ENCODE assay signal across 8 cellular contexts in the genomic region with DNA sequence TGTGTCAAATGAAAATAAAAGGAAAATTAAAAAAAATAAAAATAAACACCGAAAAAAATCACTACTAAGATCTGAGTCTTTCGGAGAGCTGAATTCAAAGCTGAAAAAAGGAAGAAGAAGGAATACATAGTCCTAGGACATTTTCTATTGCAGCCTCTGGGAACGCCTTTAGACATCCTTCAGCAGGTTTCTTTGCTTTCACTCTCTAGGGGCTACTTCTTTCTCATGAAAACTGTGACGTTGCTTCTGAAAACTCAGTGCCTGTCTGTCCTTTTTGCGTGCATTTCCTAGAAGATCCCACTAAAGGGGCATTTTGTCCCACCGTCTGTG. TPM values are rescaled to one million over a fixed set of nuclear protein-coding genes. Genes with fewer than 3 reads are reported as not detected.
DNase-seq lines count a peak whose midpoint lies in the region; ATAC-seq and TF ChIP-seq lines count a peak whose summit lies in the region.

No MANE protein-coding gene starts in this region.

- H3K27me3 Mint-ChIP-seq in MCF 10A (ENCODE audit: insufficient read depth, unreplicated experiment), result peaks cover 10% of the 10 kb centered on the region

- no peaks in the 10 kb centered on the region for H3K36me3 Mint-ChIP-seq in MCF 10A (ENCODE audit: insufficient read depth, unreplicated experiment)

- H3K4me3 ChIP-seq in AG04449 (ENCODE audit: low read depth, low read length), result peak overlapping the region; percentile 58
- H3K4me3 ChIP-seq in mucosa of rectum (ENCODE audit: low read length in 2 of 2), result peak overlapping the region; percentile 77 to 83

- ATAC-seq in GM19397 (IDR thresholded peaks at IDR 0.05; ENCODE audit: unreplicated experiment), result peak; percentile 25
- ATAC-seq in HG03439 (IDR thresholded peaks at IDR 0.05; ENCODE audit: unreplicated experiment), result peak; percentile 24

- H3K9me3 Mint-ChIP-seq in MCF 10A (ENCODE audit: unreplicated experiment), result no peaks in the 10 kb centered on the region

- no peaks in the 10 kb centered on the region for H3K27me3 ChIP-seq in mucosa of rectum (ENCODE audit: control insufficient read depth in 2 of 2, insufficient read depth in 2 of 2, low read length in 2 of 2)

- peak overlapping the region; percentile 69 for H3K4me3 Mint-ChIP-seq in MCF 10A (ENCODE audit: unreplicated experiment)

- intact Hi-C loops in MCF 10A (cut with micrococcal nuclease), result no loop called here

- no peak overlapping the region for H3K27ac Mint-ChIP-seq in MCF 10A (ENCODE audit: low read depth, unreplicated experiment)

- H3K9me3 ChIP-seq in mucosa of rectum (ENCODE audit: control insufficient read depth in 2 of 2, low read length in 2 of 2), result no peaks in the 10 kb centered on the region

- BruUV-seq in MCF 10A (replicated peaks; lab: Mats Ljungman, UMichigan), result no TSS peak

- H3K9ac ChIP-seq in mucosa of rectum (ENCODE audit: low read depth in 1 of 2, low read length in 2 of 2), result peak overlapping the region; percentile 68 to 80

- H3K4me1 ChIP-seq in mucosa of rectum (ENCODE audit: control insufficient read depth in 2 of 2, insufficient read depth in 2 of 2, low read length in 2 of 2), result peaks cover 3 to 13% of the 10 kb centered on the region in 2 donors

- TF ChIP-seq CTCF in AG04449 (IDR thresholded peaks at IDR 0.05; ENCODE audit: insufficient read depth, low read length, missing control alignments), result no peak
- TF ChIP-seq CTCF in MCF 10A (IDR thresholded peaks at IDR 0.05; ENCODE audit: unreplicated experiment), result no peak

- CTCF ChIA-PET in AG04449 (lab: Yijun Ruan, JAX), result interaction anchor here (0.7 to 4.7 kb wide), 6 partner anchors 9 to 154 kb away, joined by 3 to 33 read pairs (median 4); no protein-coding TSS in a partner anchor
- CTCF ChIA-PET in MCF 10A (lab: Yijun Ruan, JAX), result interaction anchor here (0.6 to 14.4 kb wide), 4 partner anchors 13 to 241 kb away, joined by 3 to 604 read pairs (median 4); no protein-coding TSS in a partner anchor

- no peaks in the 10 kb centered on the region for H3K4me1 Mint-ChIP-seq in MCF 10A (ENCODE audit: insufficient read depth, unreplicated experiment)

- DNase-seq in AG04449 (ENCODE audit: low read depth, low spot score), result no peak
- no peak for DNase-seq in MCF 10A (ENCODE audit: unreplicated experiment)
- no peak for DNase-seq in KG1 (lab: John Stamatoyannopoulos, UW)
- no peak for DNase-seq in DMS79 (lab: John Stamatoyannopoulos, UW)
- no peak for DNase-seq in HUDEP-2 (lab: John Stamatoyannopoulos, UW; ENCODE audit: unreplicated experiment in 76 of 76)

- POLR2A ChIA-PET in AG04449 (lab: Yijun Ruan, JAX) (no interaction called here), MCF 10A (lab: Yijun Ruan, JAX) (interaction anchor here (1.5 kb wide), 1 partner anchor 98 kb away, joined by 5 read pairs; no protein-coding TSS in a partner anchor)

- peak overlapping the region; percentile 59 to 78 for H3K27ac ChIP-seq in mucosa of rectum (ENCODE audit: low read depth in 2 of 2, low read length in 2 of 2)

- H3K36me3 ChIP-seq in mucosa of rectum (ENCODE audit: control insufficient read depth in 2 of 2, insufficient read depth in 2 of 2, low read length in 2 of 2), result no peaks in the 10 kb centered on the region

RNA-seq across cellular contexts. Expression of a gene that starts 0.7 kb away (rescaled TPM):
- 0.83 and 1.4 TPM in 2 replicates for total RNA-seq in MCF 10A (2022)
